ENCODE assay signal across 27 cellular contexts in genomic region chr16:65956100-65956499, GRCh38.
"Had no signal": no experiment of that assay in that cellular context is flagged by ENCODE, and none has a peak within 500 bp of the region (broad histone marks: within the 10 kb centered on the region; RNA-seq: fewer than 3 reads in every experiment).

No MANE protein-coding gene starts in this region.

- FAIRE-seq: endometrium, kidney had no signal

- DNase-seq: colonic mucosa; cortex of kidney; effector CD8-positive, alpha-beta T cell; effector memory CD8-positive, alpha-beta T cell; endodermal cell; erythroblast; esophagus squamous epithelium; foreskin fibroblast; foreskin melanocyte; gastrocnemius medialis; glutamatergic neuron; head of caudate nucleus; heart right ventricle; hippocampal formation; immature natural killer cell; islet precursor cell; kidney; kidney glomerular epithelial cell; left colon; left ventricle myocardium inferior; lower lobe of right lung; mesenchymal stem cell; mucosa of descending colon; naive B cell had no signal

- H3K4me3 ChIP-seq: colonic mucosa, esophagus squamous epithelium, gastrocnemius medialis, heart right ventricle, left ventricle myocardium inferior, lower lobe of right lung, mucosa of descending colon had no signal

- H3K9me3 ChIP-seq: colonic mucosa, esophagus squamous epithelium, gastrocnemius medialis, heart right ventricle, left ventricle myocardium inferior, lower lobe of right lung, mucosa of descending colon had no signal

- H3K36me3 ChIP-seq: colonic mucosa, esophagus squamous epithelium, gastrocnemius medialis, heart right ventricle, left ventricle myocardium inferior, lower lobe of right lung had no signal

- ATAC-seq: effector memory CD8-positive, alpha-beta T cell; esophagus mucosa; gastrocnemius medialis; heart right ventricle; left colon; mucosa of descending colon had no signal

- H3K27me3 ChIP-seq: colonic mucosa, gastrocnemius medialis had no signal

- H3K4me1 ChIP-seq: colonic mucosa, esophagus squamous epithelium, gastrocnemius medialis, heart right ventricle, left ventricle myocardium inferior, lower lobe of right lung had no signal

- H3K27ac ChIP-seq: colonic mucosa, epithelial cell of prostate, esophagus squamous epithelium, gastrocnemius medialis, heart right ventricle, left ventricle myocardium inferior, lower lobe of right lung had no signal
